In the genomic region with DNA sequence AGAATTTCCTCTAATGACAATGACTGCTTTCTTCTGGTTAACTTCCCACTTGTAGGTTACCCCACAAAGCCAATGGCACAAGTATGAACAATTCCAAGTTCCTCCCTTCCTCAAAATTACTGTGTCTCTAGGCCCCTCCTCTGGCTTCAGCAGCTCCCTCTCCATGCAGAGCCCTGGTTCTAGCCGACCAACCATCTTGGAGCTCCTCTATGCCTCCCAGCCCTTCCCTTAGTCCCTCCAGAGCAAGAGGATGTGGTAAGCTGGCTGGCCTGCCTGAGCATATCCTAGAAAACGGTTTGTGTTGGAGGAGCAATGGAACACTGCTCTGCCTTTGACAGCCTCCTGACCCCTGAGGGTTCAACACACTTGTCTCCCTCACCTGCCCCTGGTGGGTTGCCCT, we compare ENCODE assay signal across 18 cellular contexts.
DNase-seq lines count a peak whose midpoint lies in the region; ATAC-seq, FAIRE-seq and TF ChIP-seq lines count a peak whose summit lies in the region.
"Had no signal": no experiment of that assay in that cellular context is flagged by ENCODE, and none has a peak within 500 bp of the region (broad histone marks: within the 10 kb centered on the region; RNA-seq: fewer than 3 reads in every experiment).

No MANE protein-coding gene starts in this region.

- CTCF ChIA-PET in mammary epithelial cell (lab: Charles Lee; ENCODE audit: low non-redundant PET) (no interaction called here), MCF 10A (lab: Yijun Ruan, JAX) (interaction anchor here (1.0 kb wide), 1 partner anchor 11 kb away, joined by 4 read pairs; no protein-coding TSS in a partner anchor), OCI-LY7 (lab: Charles Lee; ENCODE audit: unreplicated experiment) (no interaction called here)

- no peaks in the 10 kb centered on the region for H3K9me3 Mint-ChIP-seq in MCF 10A (ENCODE audit: unreplicated experiment)
- no peaks in the 10 kb centered on the region for H3K9me3 Mint-ChIP-seq in stimulated activated effector memory CD8-positive, alpha-beta T cell treated with anti-CD3 and anti-CD28 coated beads, Interleukin-12 subunit alpha, Interleukin-12 subunit beta, amount 100 ng/mL, for 72 hours
- H3K9me3 Mint-ChIP-seq in activated T-cell treated with anti-CD3 and anti-CD28 coated beads, Interleukin-2, amount 50 U/mL, for 72 hours, result peaks cover 0 to 2% of the 10 kb centered on the region in 2 donors
- H3K9me3 Mint-ChIP-seq: CD14-positive monocyte; CD8-positive, alpha-beta T cell had no signal

- H2AFZ ChIP-seq in mammary epithelial cell (ENCODE audit: low read depth, low read length), result peak overlapping the region; percentile 80
- H2AFZ ChIP-seq in OCI-LY7 (ENCODE audit: low read length), result no peak overlapping the region
- H2AFZ ChIP-seq: GM23248 had no signal

- no peaks in the 10 kb centered on the region for H3K27me3 Mint-ChIP-seq in MCF 10A (ENCODE audit: insufficient read depth, unreplicated experiment)
- peaks cover 5% of the 10 kb centered on the region for H3K27me3 Mint-ChIP-seq in activated T-cell treated with anti-CD3 and anti-CD28 coated beads, Interleukin-2, amount 50 U/mL, for 72 hours (ENCODE audit: low read depth)

- H3K4me3 ChIP-seq in mammary epithelial cell (replicated peaks in 1 of 3; ENCODE audit: insufficient read depth in 1 of 3, low read depth in 2 of 3, low read length in 3 of 3), result no peak overlapping the region
- H3K4me3 ChIP-seq in bronchial epithelial cell (ENCODE audit: low read depth, low read length), result no peak overlapping the region
- no peak overlapping the region for H3K4me3 ChIP-seq in OCI-LY7 (ENCODE audit: low read depth, low read length, poor library complexity, severe bottlenecking)
- H3K4me3 ChIP-seq: BLaER1, GM23248, HAP-1 had no signal

- no peak overlapping the region for H3K4me3 Mint-ChIP-seq in MCF 10A (ENCODE audit: unreplicated experiment)
- H3K4me3 Mint-ChIP-seq in stimulated activated effector memory CD8-positive, alpha-beta T cell treated with anti-CD3 and anti-CD28 coated beads, Interleukin-12 subunit alpha, Interleukin-12 subunit beta, amount 100 ng/mL, for 72 hours, result no peak overlapping the region
- no peak overlapping the region for H3K4me3 Mint-ChIP-seq in activated T-cell treated with anti-CD3 and anti-CD28 coated beads, Interleukin-2, amount 50 U/mL, for 72 hours
- H3K4me3 Mint-ChIP-seq: CD14-positive monocyte; CD8-positive, alpha-beta T cell had no signal

- TF ChIP-seq CTCF in mammary epithelial cell (conservative IDR thresholded peaks at IDR 0.05 in 1 of 2, IDR thresholded peaks at IDR 0.05 in 1 of 2; ENCODE audit: extremely low read depth in 1 of 2, insufficient read depth in 1 of 2, low read depth in 1 of 2, low read length in 2 of 2), result no peak
- no peak for TF ChIP-seq CTCF in MCF 10A (IDR thresholded peaks at IDR 0.05; ENCODE audit: unreplicated experiment)
- no peak for TF ChIP-seq CTCF in bronchial epithelial cell (IDR thresholded peaks at IDR 0.05; ENCODE audit: insufficient read depth, low read length, severe bottlenecking)
- no peak for TF ChIP-seq CTCF in foreskin keratinocyte (conservative IDR thresholded peaks at IDR 0.05)
- no peak for TF ChIP-seq CTCF in OCI-LY7 (conservative IDR thresholded peaks at IDR 0.05; ENCODE audit: low read length)

- H3K9me3 ChIP-seq in mammary epithelial cell (replicated peaks; ENCODE audit: insufficient read depth, low read length) (no peaks in the 10 kb centered on the region), OCI-LY7 (ENCODE audit: low read length) (no peaks in the 10 kb centered on the region)
- H3K9me3 ChIP-seq: BLaER1, HAP-1 had no signal

- H3K27ac ChIP-seq in mammary epithelial cell (ENCODE audit: insufficient read depth, low read depth, low read length), result peak overlapping the region; percentile 40
- no peak overlapping the region for H3K27ac ChIP-seq in foreskin keratinocyte
- no peak overlapping the region for H3K27ac ChIP-seq in OCI-LY7 (ENCODE audit: low read depth, low read length, poor library complexity, severe bottlenecking)
- H3K27ac ChIP-seq: BLaER1, GM23248, HL-60 had no signal

- H4K20me1 ChIP-seq in mammary epithelial cell (ENCODE audit: insufficient read depth, low read length), result no peaks in the 10 kb centered on the region
- H4K20me1 ChIP-seq in OCI-LY7 (ENCODE audit: insufficient read depth, low read length), result no peaks in the 10 kb centered on the region
- H4K20me1 ChIP-seq: BLaER1 had no signal

- POLR2A ChIA-PET in MCF 10A (lab: Yijun Ruan, JAX), result no interaction called here
- POLR2A ChIA-PET in OCI-LY7 (lab: Charles Lee), result interaction anchor here (0.9 kb wide), 1 partner anchor 11 kb away, joined by 4 read pairs; no protein-coding TSS in a partner anchor

- intact Hi-C loops in mammary epithelial cell (cut with micrococcal nuclease), result no loop called here
- intact Hi-C loops in MCF 10A (cut with micrococcal nuclease), result no loop called here
- intact Hi-C loops in OCI-LY7 (cut with micrococcal nuclease; ENCODE audit: unreplicated experiment), result no loop called here

- no peaks in the 10 kb centered on the region for H3K79me2 ChIP-seq in mammary epithelial cell (ENCODE audit: insufficient read depth, low read length)
- no peaks in the 10 kb centered on the region for H3K79me2 ChIP-seq in OCI-LY7 (ENCODE audit: insufficient read depth, low read depth, low read length)

- BruUV-seq in mammary epithelial cell (replicated peaks; lab: Mats Ljungman, UMichigan), result no TSS peak
- no TSS peak for BruUV-seq in MCF 10A (replicated peaks; lab: Mats Ljungman, UMichigan)
- BruUV-seq in OCI-LY7 (replicated peaks; lab: Mats Ljungman, UMichigan), result no TSS peak

- in situ Hi-C loops in mammary epithelial cell (cut with MboI; ENCODE audit: low sequenced_read_pairs in 2 of 2), result no loop called here

- no peaks in the 10 kb centered on the region for H3K36me3 Mint-ChIP-seq in MCF 10A (ENCODE audit: insufficient read depth, unreplicated experiment)
- no peaks in the 10 kb centered on the region for H3K36me3 Mint-ChIP-seq in stimulated activated effector memory CD8-positive, alpha-beta T cell treated with anti-CD3 and anti-CD28 coated beads, Interleukin-12 subunit alpha, Interleukin-12 subunit beta, amount 100 ng/mL, for 72 hours
- H3K36me3 Mint-ChIP-seq in activated T-cell treated with anti-CD3 and anti-CD28 coated beads, Interleukin-2, amount 50 U/mL, for 72 hours (ENCODE audit: insufficient read depth in 2 of 2), result no peaks in the 10 kb centered on the region
- H3K36me3 Mint-ChIP-seq: CD14-positive monocyte; CD8-positive, alpha-beta T cell had no signal

- dilution Hi-C loops in mammary epithelial cell (cut with HindIII; ENCODE audit: low sequenced_read_pairs), result loop anchor here (5.0 kb wide), 1 partner anchor 103 kb away; no protein-coding TSS in a partner anchor

- H3K27me3 ChIP-seq in mammary epithelial cell (ENCODE audit: insufficient read depth, low read length) (no peaks in the 10 kb centered on the region), bronchial epithelial cell (ENCODE audit: control insufficient read depth, insufficient read depth, low read length) (no peaks in the 10 kb centered on the region), foreskin keratinocyte (no peaks in the 10 kb centered on the region)
- H3K27me3 ChIP-seq: BLaER1 had no signal

- H3K27ac Mint-ChIP-seq in MCF 10A (ENCODE audit: low read depth, unreplicated experiment), result no peak overlapping the region
- peak overlapping the region; percentile 2 for H3K27ac Mint-ChIP-seq in stimulated activated effector memory CD8-positive, alpha-beta T cell treated with anti-CD3 and anti-CD28 coated beads, Interleukin-12 subunit alpha, Interleukin-12 subunit beta, amount 100 ng/mL, for 72 hours
- H3K27ac Mint-ChIP-seq in activated T-cell treated with anti-CD3 and anti-CD28 coated beads, Interleukin-2, amount 50 U/mL, for 72 hours, result no peak overlapping the region
- H3K27ac Mint-ChIP-seq: CD8-positive, alpha-beta T cell had no signal

- DNase-seq in mammary epithelial cell, result peak; percentile 68
- DNase-seq in MCF 10A (ENCODE audit: unreplicated experiment), result no peak
- no peak for DNase-seq in bronchial epithelial cell (ENCODE audit: low read depth)
- peak; percentile 51 to 65 for DNase-seq in foreskin keratinocyte
- DNase-seq in stimulated activated effector memory CD8-positive, alpha-beta T cell treated with anti-CD3 and anti-CD28 coated beads, Interleukin-12 subunit alpha, Interleukin-12 subunit beta, amount 100 ng/mL, for 72 hours (ENCODE audit: low spot score in 2 of 2), result peak in 1 of 2 donors; percentile 38
- DNase-seq in activated T-cell treated with anti-CD3 and anti-CD28 coated beads, Interleukin-2, amount 50 U/mL, for 72 hours, result no peak
- no peak for DNase-seq in dermis blood vessel endothelial cell
- no peak for DNase-seq in OCI-LY7 (ENCODE audit: low spot score)
- DNase-seq: 8988T; Calu3; CD8-positive, alpha-beta T cell; DMS79 treated with DMSO at 0.1 percent for 48 hours; GF-D8; GM23248 had no signal

- H3K9ac ChIP-seq in mammary epithelial cell (ENCODE audit: insufficient read depth, low read length), result no peak overlapping the region
- H3K9ac ChIP-seq: BLaER1, GM23248 had no signal

- WGBS in mammary epithelial cell (ENCODE audit: low coverage, missing lambda C conversion rate), result 17% methylated on average over 2 of the region's 2 CpGs

- no peaks in the 10 kb centered on the region for H3K9me2 ChIP-seq in OCI-LY7 (ENCODE audit: insufficient read depth, low read length)

- peak; percentile 36 for FAIRE-seq in bronchial epithelial cell (lab: Jason Lieb, UNC)

- ATAC-seq in foreskin keratinocyte, result peak; percentile 56
- ATAC-seq in stimulated activated effector memory CD8-positive, alpha-beta T cell treated with anti-CD3 and anti-CD28 coated beads, Interleukin-12 subunit alpha, Interleukin-12 subunit beta, amount 100 ng/mL, for 72 hours, result peak; percentile 5
- no peak for ATAC-seq in activated T-cell treated with anti-CD3 and anti-CD28 coated beads, Interleukin-2, amount 50 U/mL, for 72 hours (replicated peaks in 1 of 2)
- ATAC-seq: CD8-positive, alpha-beta T cell had no signal

- peak overlapping the region; percentile 47 for H3K4me2 ChIP-seq in mammary epithelial cell (ENCODE audit: insufficient read depth, low read depth, low read length)
- H3K4me2 ChIP-seq in OCI-LY7 (ENCODE audit: low read length), result no peak overlapping the region
- H3K4me2 ChIP-seq: BLaER1 had no signal

- H3K4me1 ChIP-seq in mammary epithelial cell (ENCODE audit: insufficient read depth, low read length) (peaks cover 32% of the 10 kb centered on the region), foreskin keratinocyte (peaks cover 19% of the 10 kb centered on the region), OCI-LY7 (ENCODE audit: insufficient read depth, low read length, poor library complexity, severe bottlenecking) (no peaks in the 10 kb centered on the region)
- H3K4me1 ChIP-seq: HAP-1 had no signal

- H3K4me1 Mint-ChIP-seq in MCF 10A (ENCODE audit: insufficient read depth, unreplicated experiment), result peaks cover 30% of the 10 kb centered on the region
- H3K4me1 Mint-ChIP-seq in stimulated activated effector memory CD8-positive, alpha-beta T cell treated with anti-CD3 and anti-CD28 coated beads, Interleukin-12 subunit alpha, Interleukin-12 subunit beta, amount 100 ng/mL, for 72 hours, result peaks cover 7% of the 10 kb centered on the region
- peaks cover 10% of the 10 kb centered on the region for H3K4me1 Mint-ChIP-seq in activated T-cell treated with anti-CD3 and anti-CD28 coated beads, Interleukin-2, amount 50 U/mL, for 72 hours (ENCODE audit: low read depth)

- H3K36me3 ChIP-seq in mammary epithelial cell (ENCODE audit: insufficient read depth, low read length) (no peaks in the 10 kb centered on the region), bronchial epithelial cell (ENCODE audit: control insufficient read depth, insufficient read depth, low read length) (no peaks in the 10 kb centered on the region), OCI-LY7 (ENCODE audit: insufficient read depth, low read length) (no peaks in the 10 kb centered on the region)
- H3K36me3 ChIP-seq: BLaER1, HAP-1 had no signal

Comparison
In these comparisons a context has a peak if more than half of its experiments do, and no peak if none do; other contexts are left out.
1. DNase-seq: peak in mammary epithelial cell (single experiment) and foreskin keratinocyte (2 of 2); none in MCF 10A (single experiment), bronchial epithelial cell (single experiment), activated T-cell treated with anti-CD3 and anti-CD28 coated beads, Interleukin-2, amount 50 U/mL, for 72 hours (0 of 2), dermis blood vessel endothelial cell (single experiment) and OCI-LY7 (single experiment).
2. ATAC-seq: peak in foreskin keratinocyte (single experiment) and stimulated activated effector memory CD8-positive, alpha-beta T cell treated with anti-CD3 and anti-CD28 coated beads, Interleukin-12 subunit alpha, Interleukin-12 subunit beta, amount 100 ng/mL, for 72 hours (single experiment); none in activated T-cell treated with anti-CD3 and anti-CD28 coated beads, Interleukin-2, amount 50 U/mL, for 72 hours (0 of 2).